31 cellular contexts compared by ENCODE assay signal in genomic region chr13:62846302-62846701, GRCh38.
DNase-seq lines count a peak whose midpoint lies in the region; ATAC-seq and TF ChIP-seq lines count a peak whose summit lies in the region.
"Had no signal": no experiment of that assay in that cellular context is flagged by ENCODE, and none has a peak within 500 bp of the region (broad histone marks: within the 10 kb centered on the region; RNA-seq: fewer than 3 reads in every experiment).

No MANE protein-coding gene starts in this region.

- no peak overlapping the region for H3K9ac ChIP-seq in SK-N-SH

- no peak for TF ChIP-seq RAD21 in SK-N-SH (IDR thresholded peaks at IDR 0.05; ENCODE audit: low read length)

- no peaks in the 10 kb centered on the region for H3K36me3 ChIP-seq in SK-N-SH (replicated peaks in 1 of 2; ENCODE audit: control insufficient read depth in 1 of 2, insufficient read depth in 2 of 2, low read length in 1 of 2)
- H3K36me3 ChIP-seq: left lung, pancreas, SJCRH30 had no signal

- no peaks in the 10 kb centered on the region for H3K9me3 Mint-ChIP-seq in WTC11
- peaks cover 7% of the 10 kb centered on the region for H3K9me3 Mint-ChIP-seq in mesothelial cell of epicardium
- H3K9me3 Mint-ChIP-seq: activated naive CD8-positive, alpha-beta T cell treated with anti-CD3 and anti-CD28 coated beads for 36 hours; neural crest cell had no signal

- H2AFZ ChIP-seq in SK-N-SH (ENCODE audit: low read depth): no peak overlapping the region

- H3K27me3 Mint-ChIP-seq in WTC11 (ENCODE audit: low read depth) (no peaks in the 10 kb centered on the region), mesothelial cell of epicardium (ENCODE audit: low read depth) (no peaks in the 10 kb centered on the region)
- H3K27me3 Mint-ChIP-seq: activated B cell treated with CpG ODN at 0.5 μM for 24 hours; activated CD4-positive, alpha-beta T cell treated with anti-CD3 and anti-CD28 coated beads, Interleukin-2, amount 10 ng/mL, durations not matched to agents 7 days and 5 days; activated naive CD8-positive, alpha-beta T cell treated with anti-CD3 and anti-CD28 coated beads for 36 hours; CD4-positive, CD25-positive, alpha-beta regulatory T cell; central memory CD8-positive, alpha-beta T cell; stimulated activated memory B cell treated with anti-CD40 and anti-IgM and Interleukin-4, amounts not matched to agents 10 μg/mL and 1 μg/mL and 100 μg/mL, for 72 hours had no signal

- 59% methylated on average over 2 of the region's 2 CpGs for WGBS in SK-N-SH (ENCODE audit: low lambda C conversion rate)

- H3K27ac Mint-ChIP-seq in WTC11 (no peak overlapping the region), mesothelial cell of epicardium (no peak overlapping the region)
- H3K27ac Mint-ChIP-seq: activated B cell treated with CpG ODN at 0.5 μM for 24 hours; activated CD4-positive, alpha-beta T cell treated with anti-CD3 and anti-CD28 coated beads, Interleukin-2, amount 10 ng/mL, durations not matched to agents 7 days and 5 days; activated naive CD8-positive, alpha-beta T cell treated with anti-CD3 and anti-CD28 coated beads for 36 hours; CD4-positive, CD25-positive, alpha-beta regulatory T cell; stimulated activated memory B cell treated with anti-CD40 and anti-IgM and Interleukin-4, amounts not matched to agents 10 μg/mL and 1 μg/mL and 100 μg/mL, for 72 hours had no signal

- H4K20me1 ChIP-seq in SK-N-SH (ENCODE audit: insufficient read depth): no peaks in the 10 kb centered on the region

- H3F3A ChIP-seq in SK-N-SH (replicated peaks; ENCODE audit: insufficient read depth): no peaks in the 10 kb centered on the region

- H3K27ac ChIP-seq in SK-N-SH (ENCODE audit: low read depth in 2 of 2, low read length in 1 of 2): no peak overlapping the region
- H3K27ac ChIP-seq: left lung, pancreas, SJCRH30, skin epidermis had no signal

- peak; percentile 49 for DNase-seq in HT1080 (ENCODE audit: low read depth)
- no peak for DNase-seq in SK-N-SH
- DNase-seq in epithelial cell of esophagus (ENCODE audit: low read depth): peak; percentile 35
- no peak for DNase-seq in D341Med (ENCODE audit: low spot score)
- DNase-seq in KBM-7: no peak
- DNase-seq in WTC11 (ENCODE audit: low spot score): no peak
- DNase-seq in mesothelial cell of epicardium (ENCODE audit: low spot score in 2 of 2, unreplicated experiment in 2 of 2): no peak
- DNase-seq: activated B cell treated with CpG ODN at 0.5 μM for 24 hours; activated CD4-positive, alpha-beta T cell treated with anti-CD3 and anti-CD28 coated beads, Interleukin-2, amount 10 ng/mL, durations not matched to agents 7 days and 5 days; activated gamma-delta T cell; activated naive CD8-positive, alpha-beta T cell treated with anti-CD3 and anti-CD28 coated beads for 36 hours; activated T-cell treated with anti-CD3 and anti-CD28 coated beads, Interleukin-2, amount 50 U/mL, for 1 hour; Calu3; CD4-positive, CD25-positive, alpha-beta regulatory T cell; DND-41; islet precursor cell; left lung; mesenchymal stem cell; NCI-H1105 treated with DMSO at 0.1 percent for 48 hours; NCI-H187 treated with DMSO at 0.1 percent for 48 hours; NCI-H526; pancreas; retina; SJCRH30; substantia nigra; trophoblast cell had no signal

- H3K4me1 ChIP-seq in SK-N-SH (ENCODE audit: control insufficient read depth in 1 of 2, insufficient read depth in 2 of 2, low read depth in 1 of 2, low read length in 1 of 2): peaks cover 0 to under 1% of the 10 kb centered on the region in 2 experiments; a peak in 1 of 4 replicates
- H3K4me1 ChIP-seq: left lung, pancreas, SJCRH30 had no signal

- no peak overlapping the region for H3K4me2 ChIP-seq in SK-N-SH

- no peak for ATAC-seq in WTC11
- ATAC-seq: K562; left lung; pancreas; stimulated activated memory B cell treated with anti-CD40 and anti-IgM and Interleukin-4, amounts not matched to agents 10 μg/mL and 1 μg/mL and 100 μg/mL, for 72 hours had no signal

- H3K9me2 ChIP-seq in SK-N-SH: no peaks in the 10 kb centered on the region

- H3K4me3 Mint-ChIP-seq in WTC11: no peak overlapping the region
- H3K4me3 Mint-ChIP-seq in mesothelial cell of epicardium: no peak overlapping the region
- H3K4me3 Mint-ChIP-seq: activated B cell treated with CpG ODN at 0.5 μM for 24 hours; activated CD4-positive, alpha-beta T cell treated with anti-CD3 and anti-CD28 coated beads, Interleukin-2, amount 10 ng/mL, durations not matched to agents 7 days and 5 days; activated naive CD8-positive, alpha-beta T cell treated with anti-CD3 and anti-CD28 coated beads for 36 hours; CD4-positive, CD25-positive, alpha-beta regulatory T cell; central memory CD8-positive, alpha-beta T cell; neural crest cell; stimulated activated memory B cell treated with anti-CD40 and anti-IgM and Interleukin-4, amounts not matched to agents 10 μg/mL and 1 μg/mL and 100 μg/mL, for 72 hours had no signal

- in situ Hi-C loops in KBM-7 (cut with MboI; ENCODE audit: low pct_unique_long_range_greater_than_20kb, low sequenced_read_pairs): no loop called here

- H3K27me3 ChIP-seq in SK-N-SH (ENCODE audit: insufficient read depth): no peaks in the 10 kb centered on the region
- H3K27me3 ChIP-seq: left lung, pancreas, SJCRH30 had no signal

- CTCF ChIA-PET in SK-N-SH (lab: Yijun Ruan, JAX): no interaction called here
- CTCF ChIA-PET in WTC11 (lab: Charles Lee): no interaction called here

- H3K36me3 Mint-ChIP-seq in WTC11: no peaks in the 10 kb centered on the region
- H3K36me3 Mint-ChIP-seq in mesothelial cell of epicardium: no peaks in the 10 kb centered on the region
- H3K36me3 Mint-ChIP-seq: activated naive CD8-positive, alpha-beta T cell treated with anti-CD3 and anti-CD28 coated beads for 36 hours; CD4-positive, CD25-positive, alpha-beta regulatory T cell; stimulated activated memory B cell treated with anti-CD40 and anti-IgM and Interleukin-4, amounts not matched to agents 10 μg/mL and 1 μg/mL and 100 μg/mL, for 72 hours had no signal

- H3K79me2 ChIP-seq in SK-N-SH (ENCODE audit: insufficient read depth): no peaks in the 10 kb centered on the region

- no peaks in the 10 kb centered on the region for H3K9me3 ChIP-seq in SK-N-SH
- H3K9me3 ChIP-seq: left lung, pancreas, SJCRH30 had no signal

- TF ChIP-seq CTCF in SK-N-SH (IDR thresholded peaks at IDR 0.05) (no peak), epithelial cell of esophagus (IDR thresholded peaks at IDR 0.05; ENCODE audit: insufficient read depth, low read depth, low read length, missing control alignments) (no peak), WTC11 (IDR thresholded peaks at IDR 0.05) (no peak), mesothelial cell of epicardium (IDR thresholded peaks at IDR 0.05; ENCODE audit: unreplicated experiment) (no peak)

- TF ChIP-seq EP300 in SK-N-SH (IDR thresholded peaks at IDR 0.05; ENCODE audit: borderline replicate concordance in 1 of 2, low read depth in 1 of 2, low read length in 1 of 2): no peak

- H3K4me1 Mint-ChIP-seq in WTC11: no peaks in the 10 kb centered on the region
- H3K4me1 Mint-ChIP-seq in mesothelial cell of epicardium: no peaks in the 10 kb centered on the region
- H3K4me1 Mint-ChIP-seq: activated B cell treated with CpG ODN at 0.5 μM for 24 hours; activated CD4-positive, alpha-beta T cell treated with anti-CD3 and anti-CD28 coated beads, Interleukin-2, amount 10 ng/mL, durations not matched to agents 7 days and 5 days; activated naive CD8-positive, alpha-beta T cell treated with anti-CD3 and anti-CD28 coated beads for 36 hours; CD4-positive, CD25-positive, alpha-beta regulatory T cell; central memory CD8-positive, alpha-beta T cell; neural crest cell; stimulated activated memory B cell treated with anti-CD40 and anti-IgM and Interleukin-4, amounts not matched to agents 10 μg/mL and 1 μg/mL and 100 μg/mL, for 72 hours had no signal

- POLR2A ChIA-PET in SK-N-SH (lab: Yijun Ruan, JAX): no interaction called here
- POLR2A ChIA-PET in WTC11 (lab: Charles Lee): no interaction called here

- H3K4me3 ChIP-seq in SK-N-SH (ENCODE audit: low read depth in 2 of 2, low read length in 1 of 2) (no peak overlapping the region), epithelial cell of esophagus (ENCODE audit: low read length) (no peak overlapping the region)
- H3K4me3 ChIP-seq: K562, left lung, pancreas, SJCRH30, skin epidermis had no signal

TF ChIP-seq in SK-N-SH, 30 proteins besides CTCF, POLR2A, EP300 and RAD21:
- TF ChIP-seq FOSL2 (IDR thresholded peaks at IDR 0.05; ENCODE audit: borderline replicate concordance, low read depth): peak; percentile 38; the same call in 1 of the 2 replicates
- no peak for TF ChIP-seq JUND (IDR thresholded peaks at IDR 0.05)
- no peak for TF ChIP-seq SIN3A (IDR thresholded peaks at IDR 0.05; ENCODE audit: borderline replicate concordance, low read depth, low read length)

TF ChIP-seq in WTC11, 78 proteins besides CTCF, POLR2A, EP300 and RAD21 (continues in another document):
- TF ChIP-seq FOXP4 (CRISPR knock-in tag; IDR thresholded peaks at IDR 0.05): no peak
- no peak for TF ChIP-seq E2F4 (CRISPR knock-in tag; IDR thresholded peaks at IDR 0.05; ENCODE audit: borderline replicate concordance, low read depth)

Comparison
In these comparisons a context has a peak if more than half of its experiments do, and no peak if none do; other contexts are left out.
1. DNase-seq: peak in HT1080 (single experiment) and epithelial cell of esophagus (single experiment); none in SK-N-SH (single experiment), D341Med (single experiment), KBM-7 (single experiment), WTC11 (single experiment) and mesothelial cell of epicardium (0 of 2).